In the genomic region with DNA sequence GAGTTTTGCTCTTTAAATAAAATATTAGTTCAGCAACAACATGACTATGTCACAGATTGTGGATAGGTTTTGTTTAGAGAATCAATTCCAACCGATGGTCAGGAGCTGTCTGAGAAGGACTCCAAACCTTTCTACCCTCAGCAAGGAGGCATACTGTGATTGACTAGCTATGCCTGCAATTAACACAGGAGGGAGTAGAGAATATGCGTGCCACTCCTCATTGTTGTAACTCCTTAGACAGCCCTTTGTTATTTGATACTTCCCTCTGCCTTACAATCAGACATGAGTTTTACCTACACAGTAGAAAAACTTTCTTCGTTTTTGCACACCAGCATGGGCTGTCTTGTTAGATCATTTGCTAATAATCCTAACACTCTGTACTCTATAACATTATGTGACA, we compare ENCODE assay signal across 26 cellular contexts.
DNase-seq lines count a peak whose midpoint lies in the region; ATAC-seq and TF ChIP-seq lines count a peak whose summit lies in the region.
"Had no signal": no experiment of that assay in that cellular context is flagged by ENCODE, and none has a peak within 500 bp of the region (broad histone marks: within the 10 kb centered on the region; RNA-seq: fewer than 3 reads in every experiment).

No MANE protein-coding gene starts in this region.

- DNase-seq in EL (peak; percentile 8), NCI-H345 (lab: John Stamatoyannopoulos, UW) (peak; percentile 38), iPS-NIHi11 (ENCODE audit: low spot score) (peak; percentile 5), left ventricle myocardium inferior (no peak), ascending aorta (ENCODE audit: low spot score in 2 of 2) (no peak)
- DNase-seq: ACHN; activated CD4-positive, alpha-beta T cell treated with anti-CD3 and anti-CD28 coated beads, Interleukin-2, amount 10 ng/mL, durations not matched to agents 7 days and 5 days; activated gamma-delta T cell treated with Interleukin-2 at 50 U/mL for 16 hours; activated T-cell treated with anti-CD3 and anti-CD28 coated beads, Interleukin-2, amount 50 U/mL, for 4 hours; BE2C; central memory CD4-positive, alpha-beta T cell; gastrocnemius medialis; H9; NCI-H1048; NCI-H187; NCI-H446 treated with DMSO at 0.1 percent for 48 hours; Peyer's patch; stimulated activated CD4-positive, alpha-beta T cell treated with anti-CD3 and anti-CD28 coated beads, Interleukin-1b, Interleukin-23, amount 100 ng/mL, for 48 hours; stomach; SW 1271; T-helper 9 cell; tibial artery had no signal

- H3K9me3 ChIP-seq in HEK293 (ENCODE audit: control insufficient read depth, insufficient read depth, low read depth, low read length): no peaks in the 10 kb centered on the region
- no peaks in the 10 kb centered on the region for H3K9me3 ChIP-seq in left ventricle myocardium inferior (replicated peaks)
- H3K9me3 ChIP-seq in ascending aorta: no peaks in the 10 kb centered on the region
- H3K9me3 ChIP-seq: BE2C, gastrocnemius medialis, Peyer's patch, stomach, tibial artery had no signal

- POLR2A ChIA-PET in HEK293 (lab: Yijun Ruan, JAX): no interaction called here

- H3K4me3 ChIP-seq in HEK293 (ENCODE audit: low read depth, low read length) (no peak overlapping the region), left ventricle myocardium inferior (no peak overlapping the region), ascending aorta (no peak overlapping the region)
- H3K4me3 ChIP-seq: gastrocnemius medialis, hepatocyte, Peyer's patch, skin epidermis, stomach, tibial artery had no signal

- H3K27me3 ChIP-seq in left ventricle myocardium inferior (ENCODE audit: low read depth) (no peaks in the 10 kb centered on the region), ascending aorta (no peaks in the 10 kb centered on the region)
- H3K27me3 ChIP-seq: BE2C, gastrocnemius medialis, hepatocyte, Peyer's patch, stomach, tibial artery had no signal

- H3K27ac ChIP-seq in HEK293 (ENCODE audit: extremely low read depth, low read depth, low read length): no peak overlapping the region
- H3K27ac ChIP-seq in left ventricle myocardium inferior (replicated peaks): no peak overlapping the region
- H3K27ac ChIP-seq in ascending aorta: no peak overlapping the region
- H3K27ac ChIP-seq: gastrocnemius medialis, hepatocyte, Peyer's patch, skin epidermis, stomach, tibial artery had no signal

- intact Hi-C loops in left ventricle myocardium inferior (cut with micrococcal nuclease) (no loop called here), ascending aorta (cut with DNase I) (no loop called here)

- no peaks in the 10 kb centered on the region for H3K4me1 ChIP-seq in HEK293 (ENCODE audit: control insufficient read depth, insufficient read depth, low read length)
- H3K4me1 ChIP-seq in left ventricle myocardium inferior: no peaks in the 10 kb centered on the region
- no peaks in the 10 kb centered on the region for H3K4me1 ChIP-seq in ascending aorta
- H3K4me1 ChIP-seq: BE2C, gastrocnemius medialis, Peyer's patch, stomach, tibial artery had no signal

- CTCF ChIA-PET in HEK293 (lab: Yijun Ruan, JAX): no interaction called here

- TF ChIP-seq CTCF in HEK293 (tag by site-specific recombination; IDR thresholded peaks at IDR 0.05) (no peak), left ventricle myocardium inferior (IDR thresholded peaks at IDR 0.05; ENCODE audit: borderline replicate concordance) (no peak), ascending aorta (IDR thresholded peaks at IDR 0.05) (no peak)

- no peaks in the 10 kb centered on the region for H3K36me3 ChIP-seq in HEK293 (ENCODE audit: control insufficient read depth in 2 of 2, insufficient read depth in 1 of 2, low read length in 2 of 2)
- H3K36me3 ChIP-seq in left ventricle myocardium inferior: no peaks in the 10 kb centered on the region
- H3K36me3 ChIP-seq in ascending aorta: no peaks in the 10 kb centered on the region
- H3K36me3 ChIP-seq: BE2C, gastrocnemius medialis, Peyer's patch, stomach, tibial artery had no signal

- no peak for ATAC-seq in GM18511 (IDR thresholded peaks at IDR 0.05; ENCODE audit: unreplicated experiment)
- ATAC-seq: activated T-cell treated with anti-CD3 and anti-CD28 coated beads, Interleukin-2, amount 50 U/mL, for 4 hours; gastrocnemius medialis had no signal

TF ChIP-seq in HEK293, 187 proteins besides CTCF, POLR2A, EP300 and RAD21:
- no peak for TF ChIP-seq ZNF214 (tag by site-specific recombination; IDR thresholded peaks at IDR 0.05; ENCODE audit: borderline replicate concordance)
- no peak for TF ChIP-seq KLF7 (tag by site-specific recombination; IDR thresholded peaks at IDR 0.05; ENCODE audit: borderline replicate concordance)
- TF ChIP-seq ZNF792 (tag by site-specific recombination; IDR thresholded peaks at IDR 0.05): no peak
- no peak for TF ChIP-seq SALL2 (tag by site-specific recombination; IDR thresholded peaks at IDR 0.05; ENCODE audit: borderline replicate concordance)
- 0 out of 2 replicates have a peak, but pooled peaks have one; percentile 21 for TF ChIP-seq ZNF596 (tag by site-specific recombination; IDR thresholded peaks at IDR 0.05)
- TF ChIP-seq, protein P1, sequence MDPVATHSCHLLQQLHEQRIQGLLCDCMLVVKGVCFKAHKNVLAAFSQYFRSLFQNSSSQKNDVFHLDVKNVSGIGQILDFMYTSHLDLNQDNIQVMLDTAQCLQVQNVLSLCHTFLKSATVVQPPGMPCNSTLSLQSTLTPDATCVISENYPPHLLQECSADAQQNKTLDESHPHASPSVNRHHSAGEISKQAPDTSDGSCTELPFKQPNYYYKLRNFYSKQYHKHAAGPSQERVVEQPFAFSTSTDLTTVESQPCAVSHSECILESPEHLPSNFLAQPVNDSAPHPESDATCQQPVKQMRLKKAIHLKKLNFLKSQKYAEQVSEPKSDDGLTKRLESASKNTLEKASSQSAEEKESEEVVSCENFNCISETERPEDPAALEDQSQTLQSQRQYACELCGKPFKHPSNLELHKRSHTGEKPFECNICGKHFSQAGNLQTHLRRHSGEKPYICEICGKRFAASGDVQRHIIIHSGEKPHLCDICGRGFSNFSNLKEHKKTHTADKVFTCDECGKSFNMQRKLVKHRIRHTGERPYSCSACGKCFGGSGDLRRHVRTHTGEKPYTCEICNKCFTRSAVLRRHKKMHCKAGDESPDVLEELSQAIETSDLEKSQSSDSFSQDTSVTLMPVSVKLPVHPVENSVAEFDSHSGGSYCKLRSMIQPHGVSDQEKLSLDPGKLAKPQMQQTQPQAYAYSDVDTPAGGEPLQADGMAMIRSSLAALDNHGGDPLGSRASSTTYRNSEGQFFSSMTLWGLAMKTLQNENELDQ (tag by site-specific recombination; IDR thresholded peaks at IDR 0.05; ENCODE audit: low read depth): no peak
- peak; percentile 98 for TF ChIP-seq ZNF610 (tag by site-specific recombination; IDR thresholded peaks at IDR 0.05; ENCODE audit: borderline replicate concordance)
- no peak for TF ChIP-seq ZNF433 (tag by site-specific recombination; IDR thresholded peaks at IDR 0.05; ENCODE audit: low read depth)
- TF ChIP-seq SP7 (tag by site-specific recombination; IDR thresholded peaks at IDR 0.05): peak; percentile 79
- no peak for TF ChIP-seq ZNF843 (tag by site-specific recombination; IDR thresholded peaks at IDR 0.05)
- no peak for TF ChIP-seq ZNF426 (tag by site-specific recombination; IDR thresholded peaks at IDR 0.05)
- TF ChIP-seq ZNF132 (tag by site-specific recombination; IDR thresholded peaks at IDR 0.05; ENCODE audit: borderline replicate concordance): no peak
- TF ChIP-seq ZIC2 (tag by site-specific recombination; IDR thresholded peaks at IDR 0.05): peak; percentile 54
- TF ChIP-seq ZBTB21 (tag by site-specific recombination; IDR thresholded peaks at IDR 0.05): no peak
- TF ChIP-seq YY2 (tag by site-specific recombination; IDR thresholded peaks at IDR 0.05): no peak
- TF ChIP-seq, protein P2, sequence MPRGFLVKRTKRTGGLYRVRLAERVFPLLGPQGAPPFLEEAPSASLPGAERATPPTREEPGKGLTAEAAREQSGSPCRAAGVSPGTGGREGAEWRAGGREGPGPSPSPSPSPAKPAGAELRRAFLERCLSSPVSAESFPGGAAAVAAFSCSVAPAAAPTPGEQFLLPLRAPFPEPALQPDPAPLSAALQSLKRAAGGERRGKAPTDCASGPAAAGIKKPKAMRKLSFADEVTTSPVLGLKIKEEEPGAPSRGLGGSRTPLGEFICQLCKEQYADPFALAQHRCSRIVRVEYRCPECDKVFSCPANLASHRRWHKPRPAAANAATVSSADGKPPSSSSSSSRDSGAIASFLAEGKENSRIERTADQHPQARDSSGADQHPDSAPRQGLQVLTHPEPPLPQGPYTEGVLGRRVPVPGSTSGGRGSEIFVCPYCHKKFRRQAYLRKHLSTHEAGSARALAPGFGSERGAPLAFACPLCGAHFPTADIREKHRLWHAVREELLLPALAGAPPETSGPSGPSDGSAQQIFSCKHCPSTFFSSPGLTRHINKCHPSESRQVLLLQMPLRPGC (tag by site-specific recombination; IDR thresholded peaks at IDR 0.05): no peak
- peak; percentile 86 for TF ChIP-seq WT1 (tag by site-specific recombination; IDR thresholded peaks at IDR 0.05)
- TF ChIP-seq ZNF394 (tag by site-specific recombination; IDR thresholded peaks at IDR 0.05; ENCODE audit: borderline replicate concordance): no peak
- no peak for TF ChIP-seq ZNF791 (tag by site-specific recombination; IDR thresholded peaks at IDR 0.05)
- peak; percentile 87 for TF ChIP-seq ZBTB17 (tag by site-specific recombination; IDR thresholded peaks at IDR 0.05)
- TF ChIP-seq IKZF3 (tag by site-specific recombination; IDR thresholded peaks at IDR 0.05): peak; percentile 44; the same call in 1 of the 2 replicates
- no peak for TF ChIP-seq HOXC10 (CRISPR knock-in tag; IDR thresholded peaks at IDR 0.05)

Comparison
In these comparisons a context has a peak if more than half of its experiments do, and no peak if none do; other contexts are left out.
1. DNase-seq: peak in EL (single experiment), NCI-H345 (single experiment) and iPS-NIHi11 (single experiment); none in left ventricle myocardium inferior (single experiment) and ascending aorta (0 of 2).